ENCODE assay signal across 9 cellular contexts in the genomic region with DNA sequence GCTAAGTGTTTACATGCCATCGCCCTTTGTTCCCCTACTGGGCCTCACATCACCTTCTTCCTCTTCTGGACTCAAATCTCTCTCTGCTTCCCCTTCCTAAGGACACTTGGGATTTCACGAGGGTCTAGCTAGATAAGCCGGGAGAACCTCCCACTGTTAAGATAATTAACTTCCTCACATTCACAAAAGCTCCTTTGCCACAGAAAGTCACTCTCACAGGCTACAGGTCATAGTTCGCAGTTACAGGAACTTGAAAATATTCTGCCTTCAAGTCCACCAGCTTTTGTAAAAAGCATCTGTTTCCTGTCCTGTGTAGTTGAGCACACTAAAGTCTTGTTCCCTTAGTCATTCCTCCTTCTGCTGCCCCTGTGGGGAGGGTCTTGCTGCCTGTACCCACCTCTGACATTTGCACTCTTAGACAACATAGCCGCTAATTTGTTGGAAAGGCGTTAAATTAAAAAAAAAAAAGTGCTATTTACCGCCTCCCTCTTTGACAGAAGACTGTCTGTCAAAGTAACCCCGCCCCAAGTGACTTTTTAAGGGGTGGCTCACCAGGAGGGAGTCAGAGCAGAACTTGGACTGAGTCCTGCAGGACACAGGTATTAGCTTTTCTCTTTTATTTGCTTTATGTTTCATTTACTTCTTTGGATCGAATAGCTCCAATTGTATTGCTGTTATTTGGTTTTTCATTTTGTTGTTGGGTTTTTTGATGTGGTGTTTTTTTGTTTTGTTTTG. TPM values are rescaled to one million over a fixed set of nuclear protein-coding genes. Genes with fewer than 3 reads are reported as not detected.
DNase-seq lines count a peak whose midpoint lies in the region; ATAC-seq and TF ChIP-seq lines count a peak whose summit lies in the region.
"Had no signal": no experiment of that assay in that cellular context is flagged by ENCODE, and none has a peak within 500 bp of the region (broad histone marks: within the 10 kb centered on the region; RNA-seq: fewer than 3 reads in every experiment).

No MANE protein-coding gene starts in this region.

- peak overlapping the region; percentile 75 for H3K27ac Mint-ChIP-seq in GM23338
- peak overlapping the region; percentile 99 for H3K27ac Mint-ChIP-seq in T-helper 17 cell

- H3K9me3 Mint-ChIP-seq in GM23338, result peaks cover 20% of the 10 kb centered on the region

- H3K27ac ChIP-seq in BLaER1 treated with 17β-estradiol and CSF1 and Interleukin-3, amounts not matched to agents 10 nM and 100 nM, result peak overlapping the region; percentile 82 to 99 (median 91)
- H3K27ac ChIP-seq in GM23338 (ENCODE audit: low read depth) (peak overlapping the region; percentile 69), trophoblast cell (ENCODE audit: low read depth, low read length) (peak overlapping the region; percentile 38)

- peak; percentile 55 for DNase-seq in GM23338 (ENCODE audit: low spot score)
- DNase-seq in T-helper 17 cell, result peak; percentile 32 to 61 (median 51)
- peak; percentile 69 for DNase-seq in central memory CD4-positive, alpha-beta T cell
- no peak for DNase-seq in trophoblast cell
- DNase-seq in NCI-H1092 (lab: John Stamatoyannopoulos, UW), result no peak
- DNase-seq in middle frontal gyrus (ENCODE audit: extremely low spot score, low spot score), result no peak
- DNase-seq in DMS153 (lab: John Stamatoyannopoulos, UW), result no peak
- DNase-seq: DND-41 had no signal

- H3F3A ChIP-seq in GM23338 (replicated peaks; ENCODE audit: low read depth), result no peaks in the 10 kb centered on the region

- no peak overlapping the region for H4K91ac ChIP-seq in trophoblast cell (ENCODE audit: low read depth, low read length)

- no peak overlapping the region for H3K4ac ChIP-seq in trophoblast cell (ENCODE audit: low read depth, low read length)

- peaks cover 8 to 35% (median 10%) of the 10 kb centered on the region in 11 experiments; a peak in 17 of 22 replicates for H3K36me3 ChIP-seq in BLaER1 treated with 17β-estradiol and CSF1 and Interleukin-3, amounts not matched to agents 10 nM and 100 nM
- no peaks in the 10 kb centered on the region for H3K36me3 ChIP-seq in GM23338 (ENCODE audit: insufficient read depth)
- no peaks in the 10 kb centered on the region for H3K36me3 ChIP-seq in trophoblast cell (ENCODE audit: control insufficient read depth in 1 of 2, insufficient read depth in 2 of 2, low read length in 2 of 2)

- H3K27me3 Mint-ChIP-seq in GM23338 (ENCODE audit: insufficient read depth, low read depth, poor library complexity) (peaks cover 11% of the 10 kb centered on the region), T-helper 17 cell (no peaks in the 10 kb centered on the region)

- no CpG with 5 or more reads among the region's 9 CpGs for WGBS in trophoblast cell (ENCODE audit: extremely low coverage, insufficient coverage, insufficient read length)

- peak overlapping the region; percentile 7 for H2BK120ac ChIP-seq in trophoblast cell (ENCODE audit: insufficient read depth, low read length, poor library complexity)

- no peak overlapping the region; the same call in 1 of the 2 replicates for H2AFZ ChIP-seq in GM23338
- peak overlapping the region; percentile 53 for H2AFZ ChIP-seq in trophoblast cell (ENCODE audit: insufficient read depth, low read length, poor library complexity)

- no peak overlapping the region for H3K23ac ChIP-seq in trophoblast cell (ENCODE audit: low read length)

- H3K36me3 Mint-ChIP-seq in GM23338 (ENCODE audit: low read depth), result peaks cover 15% of the 10 kb centered on the region; the same call in 2 of the 3 replicates
- H3K36me3 Mint-ChIP-seq in T-helper 17 cell (ENCODE audit: low read depth), result peaks cover 13% of the 10 kb centered on the region

- no peak for TF ChIP-seq CTCF in GM23338 (conservative IDR thresholded peaks at IDR 0.05; ENCODE audit: low read depth in 2 of 2)

- H3K79me2 ChIP-seq in GM23338 (replicated peaks; ENCODE audit: insufficient read depth), result no peaks in the 10 kb centered on the region
- no peaks in the 10 kb centered on the region for H3K79me2 ChIP-seq in trophoblast cell (ENCODE audit: control insufficient read depth, insufficient read depth, low read length, poor library complexity)

- peak overlapping the region; percentile 73 for H4K8ac ChIP-seq in trophoblast cell (ENCODE audit: low read depth, low read length)

- H3K9ac ChIP-seq in BLaER1 treated with 17β-estradiol and CSF1 and Interleukin-3, amounts not matched to agents 10 nM and 100 nM, result peak overlapping the region; percentile 87 to 96 (median 89)
- no peak overlapping the region for H3K9ac ChIP-seq in trophoblast cell (ENCODE audit: low read length)

- no peaks in the 10 kb centered on the region for H3K27me3 ChIP-seq in BLaER1 treated with 17β-estradiol and CSF1 and Interleukin-3, amounts not matched to agents 10 nM and 100 nM
- H3K27me3 ChIP-seq in GM23338 (ENCODE audit: insufficient read depth) (no peaks in the 10 kb centered on the region), trophoblast cell (ENCODE audit: insufficient read depth, low read length) (no peaks in the 10 kb centered on the region)

- H3K4me1 ChIP-seq in BLaER1 treated with 17β-estradiol and CSF1 and Interleukin-3, amounts not matched to agents 10 nM and 100 nM, result peaks cover 60 to 80% (median 72%) of the 10 kb centered on the region in 10 experiments
- H3K4me1 ChIP-seq in GM23338 (ENCODE audit: insufficient read depth), result peaks cover 28% of the 10 kb centered on the region
- H3K4me1 ChIP-seq in trophoblast cell (ENCODE audit: control insufficient read depth in 1 of 2, insufficient read depth in 2 of 2, low read length in 2 of 2), result peaks cover 3 to 5% of the 10 kb centered on the region in 2 experiments

- peak overlapping the region; percentile 65 for H3K14ac ChIP-seq in trophoblast cell (ENCODE audit: low read length)

- H3K4me2 ChIP-seq in BLaER1 treated with 17β-estradiol and CSF1 and Interleukin-3, amounts not matched to agents 10 nM and 100 nM, result peak overlapping the region; percentile 88 to 99 (median 95)
- H3K4me2 ChIP-seq in GM23338 (peak overlapping the region; percentile 62), trophoblast cell (ENCODE audit: low read length) (peak overlapping the region; percentile 23)

- peak overlapping the region; percentile 71 for H2BK5ac ChIP-seq in trophoblast cell (ENCODE audit: low read depth, low read length, poor library complexity)

- peaks cover 0 to 10% (median 8%) of the 10 kb centered on the region in 11 experiments; a peak in 16 of 22 replicates for H3K9me3 ChIP-seq in BLaER1 treated with 17β-estradiol and CSF1 and Interleukin-3, amounts not matched to agents 10 nM and 100 nM (replicated peaks in 1 of 11)
- no peaks in the 10 kb centered on the region for H3K9me3 ChIP-seq in T-helper 17 cell (ENCODE audit: control insufficient read depth, low read length, poor library complexity, severe bottlenecking)
- H3K9me3 ChIP-seq in trophoblast cell (ENCODE audit: insufficient read depth, low read depth, low read length), result no peaks in the 10 kb centered on the region

- H3K4me3 ChIP-seq in BLaER1 treated with 17β-estradiol and CSF1 and Interleukin-3, amounts not matched to agents 10 nM and 100 nM, result peak overlapping the region; percentile 68 to 95 (median 78)
- H3K4me3 ChIP-seq in GM23338 (peak overlapping the region; percentile 36), trophoblast cell (ENCODE audit: low read depth, low read length) (no peak overlapping the region)

- H4K20me1 ChIP-seq in BLaER1 treated with 17β-estradiol and CSF1 and Interleukin-3, amounts not matched to agents 10 nM and 100 nM, result no peaks in the 10 kb centered on the region
- H4K20me1 ChIP-seq in GM23338 (replicated peaks; ENCODE audit: insufficient read depth), result no peaks in the 10 kb centered on the region

- no peak overlapping the region for H2BK12ac ChIP-seq in trophoblast cell (ENCODE audit: low read length)

- H3K18ac ChIP-seq in trophoblast cell (ENCODE audit: low read length), result no peak overlapping the region

- H3K79me1 ChIP-seq in trophoblast cell (ENCODE audit: low read length), result no peaks in the 10 kb centered on the region

- H3K4me1 Mint-ChIP-seq in GM23338 (peaks cover 43% of the 10 kb centered on the region), T-helper 17 cell (peaks cover 63% of the 10 kb centered on the region)

- ATAC-seq in GM23338 (peak; percentile 79), T-helper 17 cell (peak; percentile 72)

- no peak overlapping the region for H2AK5ac ChIP-seq in trophoblast cell (ENCODE audit: low read length)

- H4K12ac ChIP-seq in trophoblast cell (ENCODE audit: low read depth, low read length), result no peak overlapping the region

- H3K4me3 Mint-ChIP-seq in GM23338 (peak overlapping the region; percentile 55), T-helper 17 cell (peak overlapping the region; percentile 93)

- H3K9me2 ChIP-seq in GM23338 (ENCODE audit: insufficient read depth), result no peaks in the 10 kb centered on the region

TF ChIP-seq in GM23338, 12 proteins besides CTCF, POLR2A, EP300 and RAD21 (continues in another document):
- TF ChIP-seq EZH2phosphoT487 (IDR thresholded peaks at IDR 0.05; ENCODE audit: unreplicated experiment), result no peak
- TF ChIP-seq NANOG (IDR thresholded peaks at IDR 0.05; ENCODE audit: borderline replicate concordance), result no peak
- TF ChIP-seq CREB1 (CRISPR knock-in tag; IDR thresholded peaks at IDR 0.05; ENCODE audit: low read depth), result no peak
- TF ChIP-seq EZH2 (IDR thresholded peaks at IDR 0.05; ENCODE audit: low read depth, unreplicated experiment), result no peak

RNA-seq across cellular contexts. Expression of gene CEACAM21, which starts 26.8 kb away (rescaled TPM):
- total RNA-seq in GM23338 (2014; rRNA removed; shearing (Covaris generic)), result not detected in 2 replicates
- not detected in 2 replicates for polyA plus RNA-seq in GM23338 (2016; fragmentation: Nextera tagmentation; extraction: Ambion mirVana)
- 10 to 100 TPM; 40.5 to 44.4 TPM for total RNA-seq in T-helper 17 cell
- polyA plus RNA-seq in trophoblast cell (2013), result 0.03 and 0.08 TPM in 2 replicates

Comparison
In these comparisons a context has a peak if more than half of its experiments do, and no peak if none do; other contexts are left out.
1. H3K27ac ChIP-seq: peak in every context shown above with its lines; median percentile 91 in BLaER1 treated with 17β-estradiol and CSF1 and Interleukin-3, amounts not matched to agents 10 nM and 100 nM; 69 in GM23338; 38 in trophoblast cell.
2. H3K4me2 ChIP-seq: peak in every context shown above with its lines; median percentile 95 in BLaER1 treated with 17β-estradiol and CSF1 and Interleukin-3, amounts not matched to agents 10 nM and 100 nM; 62 in GM23338; 23 in trophoblast cell.
3. DNase-seq: peak in GM23338 (single experiment), T-helper 17 cell (3 of 3) and central memory CD4-positive, alpha-beta T cell (single experiment); none in trophoblast cell (0 of 2), NCI-H1092 (single experiment), middle frontal gyrus (single experiment) and DMS153 (single experiment).
4. RNA of gene CEACAM21, which starts 26.8 kb away (total RNA-seq): 40.5 to 44.4 TPM in T-helper 17 cell; not detected in GM23338; every median in the first group is over 10 times any median in the second.